In the genomic region with DNA sequence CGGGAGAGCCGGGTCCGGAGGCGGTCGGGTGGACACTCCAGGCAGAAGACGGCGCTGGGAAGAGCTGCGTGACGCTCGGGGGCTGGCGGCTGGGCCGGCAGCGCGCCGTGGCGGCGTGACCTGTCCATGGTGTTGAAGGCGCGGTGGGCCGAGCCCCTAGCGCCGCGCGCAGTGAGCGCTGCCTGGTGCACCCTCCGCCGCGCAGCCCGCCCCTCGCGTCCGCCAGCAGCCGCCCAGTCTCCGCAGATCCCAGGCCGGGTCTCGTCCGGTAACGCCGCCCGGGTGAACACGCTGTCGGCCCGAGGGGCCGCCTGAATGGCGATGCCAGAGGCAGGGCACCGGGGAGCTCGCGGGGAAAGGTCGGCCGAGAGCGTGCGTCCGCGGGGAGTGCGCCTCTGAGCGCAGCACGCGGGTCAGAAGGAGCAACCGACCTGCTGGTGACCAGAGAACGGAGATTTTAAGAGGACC, we compare ENCODE assay signal across 8 cellular contexts. TPM values are rescaled to one million over a fixed set of nuclear protein-coding genes. Genes with fewer than 3 reads are reported as not detected.
DNase-seq lines count a peak whose midpoint lies in the region; ATAC-seq and TF ChIP-seq lines count a peak whose summit lies in the region.

No MANE protein-coding gene starts in this region.

- CTCF ChIA-PET in activated naive CD4-positive, alpha-beta T cell treated with anti-CD3 and anti-CD28 coated beads for 36 hours (lab: Charles Lee): no interaction called here

- no peak overlapping the region for H3K27ac Mint-ChIP-seq in activated naive CD4-positive, alpha-beta T cell treated with anti-CD3 and anti-CD28 coated beads for 36 hours

- DNase-seq in DMS114 treated with DMSO at 0.1 percent for 48 hours (lab: John Stamatoyannopoulos, UW; ENCODE audit: unreplicated experiment): peak; percentile 8
- DNase-seq in activated naive CD4-positive, alpha-beta T cell treated with anti-CD3 and anti-CD28 coated beads for 36 hours: peak; percentile 19
- peak in 37 of 42 donors; percentile 11 to 68 (median 35) for DNase-seq in head of caudate nucleus
- DNase-seq in ovary: peak in 2 of 5 donors; percentile 31 to 47
- DNase-seq in GM19240 (ENCODE audit: insufficient read length, low spot score): no peak
- no peak for DNase-seq in COLO829 (ENCODE audit: low spot score)

- TF ChIP-seq EP300 in Ishikawa (IDR thresholded peaks at IDR 0.05; ENCODE audit: borderline replicate concordance) (no peak), ovary (IDR thresholded peaks at IDR 0.05) (no peak)

- no peak for ATAC-seq in HG02885 (IDR thresholded peaks at IDR 0.05; ENCODE audit: poor library complexity, unreplicated experiment)

- H3K27ac ChIP-seq in ovary: no peak overlapping the region

- no peaks in the 10 kb centered on the region for H3K36me3 Mint-ChIP-seq in activated naive CD4-positive, alpha-beta T cell treated with anti-CD3 and anti-CD28 coated beads for 36 hours (ENCODE audit: low read depth)

- no peaks in the 10 kb centered on the region for H3K27me3 ChIP-seq in ovary

- peak overlapping the region; percentile 63 for H3K4me3 Mint-ChIP-seq in activated naive CD4-positive, alpha-beta T cell treated with anti-CD3 and anti-CD28 coated beads for 36 hours

- TF ChIP-seq POLR2A in ovary (IDR thresholded peaks at IDR 0.05): no peak

- H3K36me3 ChIP-seq in ovary: no peaks in the 10 kb centered on the region

- H3K9me3 Mint-ChIP-seq in activated naive CD4-positive, alpha-beta T cell treated with anti-CD3 and anti-CD28 coated beads for 36 hours: no peaks in the 10 kb centered on the region

- no peak for TF ChIP-seq RAD21 in Ishikawa (IDR thresholded peaks at IDR 0.05; ENCODE audit: low read depth)

- peak overlapping the region; percentile 37 for H3K4me3 ChIP-seq in ovary

- intact Hi-C loops in activated naive CD4-positive, alpha-beta T cell treated with anti-CD3 and anti-CD28 coated beads for 36 hours (cut with micrococcal nuclease): loop anchor here (2.0 to 10.0 kb wide), 3 partner anchors 58 to 664 kb away; partner anchors contain the start of genes MRPS33 and SSBP1
- intact Hi-C loops in head of caudate nucleus (cut with DNase I): loop anchor here (5.0 to 10.0 kb wide), 3 partner anchors 159 to 572 kb away; no protein-coding TSS in a partner anchor
- intact Hi-C loops in ovary (cut with DNase I): no loop called here

- TF ChIP-seq CTCF in ovary (IDR thresholded peaks at IDR 0.05): no peak

- H3K27me3 Mint-ChIP-seq in activated naive CD4-positive, alpha-beta T cell treated with anti-CD3 and anti-CD28 coated beads for 36 hours (ENCODE audit: low read depth): peaks cover 51% of the 10 kb centered on the region

- no peaks in the 10 kb centered on the region for H3K9me3 ChIP-seq in ovary

- peaks cover 15% of the 10 kb centered on the region for H3K4me1 Mint-ChIP-seq in activated naive CD4-positive, alpha-beta T cell treated with anti-CD3 and anti-CD28 coated beads for 36 hours (ENCODE audit: low read depth)

- 1 to 2% (median 1%) methylated on average over 18 to 60 of the region's 60 CpGs for WGBS in ovary, 3 donors

- H3K4me1 ChIP-seq in ovary (ENCODE audit: insufficient read depth): peaks cover 12% of the 10 kb centered on the region

TF ChIP-seq in Ishikawa, 13 proteins besides CTCF, POLR2A, EP300 and RAD21:
- TF ChIP-seq TEAD4 (IDR thresholded peaks at IDR 0.05) (no peak), CREB1 (IDR thresholded peaks at IDR 0.05; ENCODE audit: low read depth) (no peak), MAX (IDR thresholded peaks at IDR 0.05) (peak; percentile 42; the same call in 1 of the 2 replicates), NFIC (IDR thresholded peaks at IDR 0.05) (no peak)
- TF ChIP-seq, protein P1, sequence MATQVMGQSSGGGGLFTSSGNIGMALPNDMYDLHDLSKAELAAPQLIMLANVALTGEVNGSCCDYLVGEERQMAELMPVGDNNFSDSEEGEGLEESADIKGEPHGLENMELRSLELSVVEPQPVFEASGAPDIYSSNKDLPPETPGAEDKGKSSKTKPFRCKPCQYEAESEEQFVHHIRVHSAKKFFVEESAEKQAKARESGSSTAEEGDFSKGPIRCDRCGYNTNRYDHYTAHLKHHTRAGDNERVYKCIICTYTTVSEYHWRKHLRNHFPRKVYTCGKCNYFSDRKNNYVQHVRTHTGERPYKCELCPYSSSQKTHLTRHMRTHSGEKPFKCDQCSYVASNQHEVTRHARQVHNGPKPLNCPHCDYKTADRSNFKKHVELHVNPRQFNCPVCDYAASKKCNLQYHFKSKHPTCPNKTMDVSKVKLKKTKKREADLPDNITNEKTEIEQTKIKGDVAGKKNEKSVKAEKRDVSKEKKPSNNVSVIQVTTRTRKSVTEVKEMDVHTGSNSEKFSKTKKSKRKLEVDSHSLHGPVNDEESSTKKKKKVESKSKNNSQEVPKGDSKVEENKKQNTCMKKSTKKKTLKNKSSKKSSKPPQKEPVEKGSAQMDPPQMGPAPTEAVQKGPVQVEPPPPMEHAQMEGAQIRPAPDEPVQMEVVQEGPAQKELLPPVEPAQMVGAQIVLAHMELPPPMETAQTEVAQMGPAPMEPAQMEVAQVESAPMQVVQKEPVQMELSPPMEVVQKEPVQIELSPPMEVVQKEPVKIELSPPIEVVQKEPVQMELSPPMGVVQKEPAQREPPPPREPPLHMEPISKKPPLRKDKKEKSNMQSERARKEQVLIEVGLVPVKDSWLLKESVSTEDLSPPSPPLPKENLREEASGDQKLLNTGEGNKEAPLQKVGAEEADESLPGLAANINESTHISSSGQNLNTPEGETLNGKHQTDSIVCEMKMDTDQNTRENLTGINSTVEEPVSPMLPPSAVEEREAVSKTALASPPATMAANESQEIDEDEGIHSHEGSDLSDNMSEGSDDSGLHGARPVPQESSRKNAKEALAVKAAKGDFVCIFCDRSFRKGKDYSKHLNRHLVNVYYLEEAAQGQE (IDR thresholded peaks at IDR 0.05; ENCODE audit: low read depth): peak; percentile 83
TF ChIP-seq in Ishikawa: peak in this region for 2.

RNA-seq across cellular contexts. Expression of gene TMEM178B, which starts 0.7 kb away (rescaled TPM):
- total RNA-seq in activated naive CD4-positive, alpha-beta T cell treated with anti-CD3 and anti-CD28 coated beads for 36 hours: under 1 TPM; 0.05 TPM
- total RNA-seq in ovary: 1 to 10 TPM in 1 of 7 donors, under 1 TPM in 6; 0.10 to 1.6 (median 0.30) TPM
- polyA plus RNA-seq in ovary: under 1 TPM; 0.13 to 0.52 TPM

RNA-seq across cellular contexts. Expression of gene MRPS33, which starts 58.5 kb away (rescaled TPM):
- total RNA-seq in activated naive CD4-positive, alpha-beta T cell treated with anti-CD3 and anti-CD28 coated beads for 36 hours: 100 to 1,000 TPM; 116 to 120 TPM
- total RNA-seq in ovary: 10 to 100 TPM; 20.0 to 52.1 (median 41.7) TPM
- 10 to 100 TPM; 58.4 to 82.1 TPM for polyA plus RNA-seq in ovary

Comparison
In these comparisons a context has a peak if more than half of its experiments do, and no peak if none do; other contexts are left out.
1. DNase-seq: peak in DMS114 treated with DMSO at 0.1 percent for 48 hours (single experiment), activated naive CD4-positive, alpha-beta T cell treated with anti-CD3 and anti-CD28 coated beads for 36 hours (single experiment) and head of caudate nucleus (37 of 42); none in GM19240 (single experiment) and COLO829 (single experiment).
2. intact Hi-C loops: an anchor here in activated naive CD4-positive, alpha-beta T cell treated with anti-CD3 and anti-CD28 coated beads for 36 hours (2.0 to 10.0 kb wide) and head of caudate nucleus (5.0 to 10.0 kb wide); none called in ovary.